In the genomic region with DNA sequence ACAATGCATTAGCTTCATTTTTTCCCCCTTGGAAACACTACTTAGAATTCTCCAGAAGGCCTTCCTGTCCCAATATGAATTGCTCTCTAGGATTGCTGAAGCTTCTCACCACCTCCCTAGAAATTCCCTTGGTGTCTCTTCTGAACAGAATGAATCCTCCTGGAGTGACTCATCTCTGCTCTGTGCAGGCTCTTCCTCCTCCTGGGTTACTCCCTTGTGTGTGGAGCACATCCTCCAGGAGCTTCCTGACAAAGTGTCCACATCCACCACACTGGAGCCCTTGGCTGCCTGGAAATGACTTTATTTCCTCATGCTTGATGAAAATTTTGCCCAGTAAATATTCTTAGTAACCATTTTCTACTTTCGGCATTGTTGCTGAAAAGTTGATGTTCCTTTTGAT, we compare ENCODE assay signal across 12 cellular contexts. TPM values are rescaled to one million over a fixed set of nuclear protein-coding genes. Genes with fewer than 3 reads are reported as not detected.
DNase-seq lines count a peak whose midpoint lies in the region; ATAC-seq and TF ChIP-seq lines count a peak whose summit lies in the region.
"Had no signal": no experiment of that assay in that cellular context is flagged by ENCODE, and none has a peak within 500 bp of the region (broad histone marks: within the 10 kb centered on the region; RNA-seq: fewer than 3 reads in every experiment).

No MANE protein-coding gene starts in this region.

- H3K27me3 ChIP-seq in AG04450 (ENCODE audit: control insufficient read depth, insufficient read depth, low read length) (no peaks in the 10 kb centered on the region), mesenchymal stem cell (ENCODE audit: control insufficient read depth in 1 of 2, insufficient read depth in 1 of 2, low read length in 2 of 2) (no peaks in the 10 kb centered on the region)
- H3K27me3 ChIP-seq: dorsolateral prefrontal cortex had no signal

- H3K4me3 ChIP-seq in AG04450 (ENCODE audit: low read depth, low read length) (no peak overlapping the region), mesenchymal stem cell (ENCODE audit: insufficient read depth in 1 of 2, low read depth in 1 of 2, low read length in 2 of 2) (no peak overlapping the region)
- H3K4me3 ChIP-seq: dorsolateral prefrontal cortex had no signal

- H4K8ac ChIP-seq in mesenchymal stem cell (ENCODE audit: low read length) = no peak overlapping the region

- no peak overlapping the region for H3K18ac ChIP-seq in mesenchymal stem cell (ENCODE audit: low read depth in 1 of 2, low read length in 2 of 2)

- no peak overlapping the region for H3K23ac ChIP-seq in mesenchymal stem cell (ENCODE audit: low read length in 2 of 2)

- no peak overlapping the region for H2AFZ ChIP-seq in mesenchymal stem cell (ENCODE audit: low read depth, low read length)

- H3K14ac ChIP-seq in mesenchymal stem cell (ENCODE audit: low read length in 2 of 2) = no peak overlapping the region

- CTCF ChIA-PET in AG04450 (lab: Charles Lee) = interaction anchor here (0.6 to 1.6 kb wide), 3 partner anchors 15 to 1814 kb away, joined by 3 to 6 read pairs (median 3); no protein-coding TSS in a partner anchor

- H3K9ac ChIP-seq in mesenchymal stem cell (ENCODE audit: low read length) = no peak overlapping the region

- no peak for ATAC-seq in GM21737 (IDR thresholded peaks at IDR 0.05; ENCODE audit: unreplicated experiment)
- ATAC-seq: activated T-cell treated with anti-CD3 and anti-CD28 coated beads, Interleukin-2, amount 50 U/mL, for 72 hours; stimulated activated naive B cell treated with anti-CD40 and anti-IgM and Interleukin-4, amounts not matched to agents 10 μg/mL and 1 μg/mL and 100 μg/mL, for 72 hours had no signal

- POLR2A ChIA-PET in AG04450 (lab: Yijun Ruan, JAX) = interaction anchor here (0.6 kb wide), 1 partner anchor 108 kb away, joined by 3 read pairs; no protein-coding TSS in a partner anchor

- no peak overlapping the region for H3K4me2 ChIP-seq in mesenchymal stem cell (ENCODE audit: low read length, poor library complexity, severe bottlenecking)

- peaks cover 17% of the 10 kb centered on the region for H3K4me1 Mint-ChIP-seq in endothelial cell (ENCODE audit: unreplicated experiment)

- DNase-seq in AG04450 (ENCODE audit: low read depth, low spot score) = peak; percentile 20
- DNase-seq in Kasumi-1 (lab: John Stamatoyannopoulos, UW) = peak; percentile 12 to 20
- DNase-seq in endothelial cell (ENCODE audit: low spot score) = peak; percentile 15
- peak; percentile 92 for DNase-seq in mesenchymal stem cell
- DNase-seq in NCI-H187 (lab: John Stamatoyannopoulos, UW) = no peak
- no peak for DNase-seq in cerebellar nuclear complex (lab: John Stamatoyannopoulos, UW)
- DNase-seq in NCI-H345 (lab: John Stamatoyannopoulos, UW) = no peak
- DNase-seq: activated T-cell treated with anti-CD3 and anti-CD28 coated beads, Interleukin-2, amount 50 U/mL, for 72 hours; dorsolateral prefrontal cortex; NCI-H446; stimulated activated naive B cell treated with anti-CD40 and anti-IgM and Interleukin-4, amounts not matched to agents 10 μg/mL and 1 μg/mL and 100 μg/mL, for 72 hours had no signal

- WGBS in mesenchymal stem cell = no CpG with 5 or more reads among the region's 1 CpG

- H3K27ac ChIP-seq in AG04450 (ENCODE audit: low read depth, low read length) (no peak overlapping the region), mesenchymal stem cell (ENCODE audit: low read length, poor library complexity, severe bottlenecking) (peak overlapping the region; percentile 8)
- H3K27ac ChIP-seq: dorsolateral prefrontal cortex had no signal

- H2BK120ac ChIP-seq in mesenchymal stem cell (ENCODE audit: low read depth, low read length) = no peak overlapping the region

- no peak overlapping the region for H2AK5ac ChIP-seq in mesenchymal stem cell (ENCODE audit: low read length, severe bottlenecking)

- no peak overlapping the region for H2BK5ac ChIP-seq in mesenchymal stem cell (ENCODE audit: low read depth, low read length, poor library complexity, severe bottlenecking)

- H3K9me3 Mint-ChIP-seq in endothelial cell (ENCODE audit: unreplicated experiment) = peaks cover 6% of the 10 kb centered on the region
- H3K9me3 Mint-ChIP-seq: activated T-cell treated with anti-CD3 and anti-CD28 coated beads, Interleukin-2, amount 50 U/mL, for 72 hours; stimulated activated naive B cell treated with anti-CD40 and anti-IgM and Interleukin-4, amounts not matched to agents 10 μg/mL and 1 μg/mL and 100 μg/mL, for 72 hours had no signal

- H3K9me3 ChIP-seq in AG04450 (ENCODE audit: control insufficient read depth, insufficient read depth, low read length) = no peaks in the 10 kb centered on the region
- H3K9me3 ChIP-seq in mesenchymal stem cell (ENCODE audit: control insufficient read depth, low read length) = no peaks in the 10 kb centered on the region

- H3K4ac ChIP-seq in mesenchymal stem cell (ENCODE audit: low read depth in 1 of 2, low read length in 2 of 2) = no peak overlapping the region

- peaks cover 0 to 23% of the 10 kb centered on the region in 2 experiments for H3K36me3 ChIP-seq in mesenchymal stem cell (ENCODE audit: control insufficient read depth in 1 of 2, insufficient read depth in 2 of 2, low read depth in 1 of 2, low read length in 2 of 2)

- H2BK12ac ChIP-seq in mesenchymal stem cell (ENCODE audit: low read length in 2 of 2) = no peak overlapping the region

- H3K27me3 Mint-ChIP-seq in endothelial cell (ENCODE audit: unreplicated experiment) = no peaks in the 10 kb centered on the region
- H3K27me3 Mint-ChIP-seq: stimulated activated naive B cell treated with anti-CD40 and anti-IgM and Interleukin-4, amounts not matched to agents 10 μg/mL and 1 μg/mL and 100 μg/mL, for 72 hours had no signal

- no peak overlapping the region for H3K4me3 Mint-ChIP-seq in endothelial cell (ENCODE audit: unreplicated experiment)
- H3K4me3 Mint-ChIP-seq: activated T-cell treated with anti-CD3 and anti-CD28 coated beads, Interleukin-2, amount 50 U/mL, for 72 hours; stimulated activated naive B cell treated with anti-CD40 and anti-IgM and Interleukin-4, amounts not matched to agents 10 μg/mL and 1 μg/mL and 100 μg/mL, for 72 hours had no signal

- peak overlapping the region; percentile 67 for H3K27ac Mint-ChIP-seq in endothelial cell (ENCODE audit: unreplicated experiment)
- H3K27ac Mint-ChIP-seq: activated T-cell treated with anti-CD3 and anti-CD28 coated beads, Interleukin-2, amount 50 U/mL, for 72 hours; stimulated activated naive B cell treated with anti-CD40 and anti-IgM and Interleukin-4, amounts not matched to agents 10 μg/mL and 1 μg/mL and 100 μg/mL, for 72 hours had no signal

- H3K79me1 ChIP-seq in mesenchymal stem cell (replicated peaks; ENCODE audit: low read length, poor library complexity, severe bottlenecking) = peaks cover 19% of the 10 kb centered on the region

- no peaks in the 10 kb centered on the region for H3K4me1 ChIP-seq in mesenchymal stem cell (ENCODE audit: control insufficient read depth, insufficient read depth, low read depth, low read length)

- no peak overlapping the region for H4K91ac ChIP-seq in mesenchymal stem cell (ENCODE audit: low read length)

- H2BK15ac ChIP-seq in mesenchymal stem cell (ENCODE audit: low read depth, poor library complexity, severe bottlenecking) = no peak overlapping the region

- H3K36me3 Mint-ChIP-seq in endothelial cell (ENCODE audit: low read depth, unreplicated experiment) = peaks cover 12% of the 10 kb centered on the region

- TF ChIP-seq CTCF in AG04450 (IDR thresholded peaks at IDR 0.05; ENCODE audit: low read depth, low read length) = no peak
- TF ChIP-seq CTCF in endothelial cell (IDR thresholded peaks at IDR 0.05; ENCODE audit: unreplicated experiment) = no peak

RNA-seq across cellular contexts. Expression of a gene that starts 54.4 kb away (rescaled TPM):
- polyA plus RNA-seq in AG04450 (2011; rRNA removed) = 15.2 and 18.5 TPM in 2 replicates
- polyA minus RNA-seq in AG04450 (2011; rRNA and poly(A)+ RNA removed) = 13.1 and 13.5 TPM in 2 replicates
- 19.3 TPM for total RNA-seq in endothelial cell (ENCODE audit: unreplicated experiment)
- polyA plus RNA-seq in mesenchymal stem cell (2013, experiment 1 of 2) = 24.9 TPM
- 26.0 TPM for polyA plus RNA-seq in mesenchymal stem cell (2013, experiment 2 of 2)

Comparison
In these comparisons a context has a peak if more than half of its experiments do, and no peak if none do; other contexts are left out.
1. DNase-seq: peak in AG04450 (single experiment), Kasumi-1 (2 of 2), endothelial cell (single experiment) and mesenchymal stem cell (single experiment); none in NCI-H187 (0 of 2), cerebellar nuclear complex (0 of 2) and NCI-H345 (single experiment).